In the genomic region with DNA sequence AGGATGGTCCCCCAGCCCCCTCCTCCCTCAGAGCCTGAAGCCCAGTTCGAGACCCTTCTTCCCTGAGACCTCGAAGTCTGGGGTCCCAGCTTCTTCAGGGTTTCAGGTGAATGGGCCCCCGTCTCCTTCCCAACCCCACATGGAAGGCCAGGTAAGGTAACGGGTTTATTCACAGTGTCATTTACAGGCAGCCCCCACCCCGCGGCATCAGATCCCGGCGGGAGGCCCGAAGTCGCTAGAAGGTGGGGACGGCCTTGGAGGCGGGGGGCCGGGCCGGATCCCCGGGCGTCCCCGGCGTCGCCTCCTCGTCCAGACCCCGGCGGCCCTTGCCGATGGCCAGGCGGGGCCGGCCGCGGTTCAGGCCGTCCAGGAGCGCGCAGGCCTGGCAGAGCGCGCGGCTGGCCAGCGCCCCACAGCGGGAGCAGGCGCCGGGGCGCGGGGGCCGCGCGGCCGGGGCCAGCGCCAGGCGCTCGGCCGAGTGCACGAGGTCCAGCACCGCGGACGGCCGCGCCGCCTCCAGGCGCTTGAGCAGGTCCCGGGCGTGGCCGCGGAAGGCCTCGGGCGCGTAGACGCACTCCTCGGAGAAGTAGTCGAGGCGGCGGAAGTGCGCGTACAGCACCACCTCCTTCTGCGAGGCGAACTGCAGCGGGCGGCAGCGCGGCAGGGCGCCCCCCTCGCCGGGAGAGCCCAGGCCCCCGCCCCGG, we compare ENCODE assay signal across 10 cellular contexts. TPM values are rescaled to one million over a fixed set of nuclear protein-coding genes. Genes with fewer than 3 reads are reported as not detected.
A peak's percentile ranks its signal among the peaks of the same experiment; 100 is the strongest.
DNase-seq lines count a peak whose midpoint lies in the region; ATAC-seq and TF ChIP-seq lines count a peak whose summit lies in the region.
"Had no signal": no experiment of that assay in that cellular context is flagged by ENCODE, and none has a peak within 500 bp of the region (broad histone marks: within the 10 kb centered on the region; RNA-seq: fewer than 3 reads in every experiment).

No MANE protein-coding gene starts in this region.

- H3K36me3 Mint-ChIP-seq in effector memory CD8-positive, alpha-beta T cell (ENCODE audit: insufficient read depth), result peaks cover 30% of the 10 kb centered on the region
- H3K36me3 Mint-ChIP-seq in naive thymus-derived CD8-positive, alpha-beta T cell, result peaks cover 0 to 53% (median 6%) of the 10 kb centered on the region in 3 donors

- intact Hi-C loops in OCI-LY7 (cut with micrococcal nuclease; ENCODE audit: unreplicated experiment), result no loop called here

- BruUV-seq in OCI-LY7 (replicated peaks; lab: Mats Ljungman, UMichigan), result no TSS peak

- peaks cover 0 to 4% (median 0%) of the 10 kb centered on the region in 11 experiments; a peak in 1 of 22 replicates for H3K9me3 ChIP-seq in BLaER1 treated with 17β-estradiol and CSF1 and Interleukin-3, amounts not matched to agents 10 nM and 100 nM (replicated peaks in 1 of 11)
- no peaks in the 10 kb centered on the region for H3K9me3 ChIP-seq in OCI-LY7 (ENCODE audit: low read length)

- H3K27ac ChIP-seq in BLaER1 treated with 17β-estradiol and CSF1 and Interleukin-3, amounts not matched to agents 10 nM and 100 nM, result peak overlapping the region in 7 of 11 experiments; percentile 17 to 51 (median 36); a peak in 9 of 22 replicates
- no peak overlapping the region for H3K27ac ChIP-seq in OCI-LY7 (ENCODE audit: low read depth, low read length, poor library complexity, severe bottlenecking)

- H3K4me3 Mint-ChIP-seq in effector memory CD8-positive, alpha-beta T cell, result no peak overlapping the region
- peak overlapping the region in 7 of 10 donors; percentile 10 to 67 (median 55) for H3K4me3 Mint-ChIP-seq in naive thymus-derived CD8-positive, alpha-beta T cell
- H3K4me3 Mint-ChIP-seq: nephron progenitor cell had no signal

- TF ChIP-seq CTCF in OCI-LY7 (conservative IDR thresholded peaks at IDR 0.05; ENCODE audit: low read length), result no peak

- peak; percentile 20 to 23 for DNase-seq in activated CD4-positive, alpha-beta T cell treated with anti-CD3 and anti-CD28 coated beads, Interleukin-2, amount 50 U/mL, for 4 hours
- no peak for DNase-seq in effector memory CD8-positive, alpha-beta T cell
- DNase-seq in naive thymus-derived CD8-positive, alpha-beta T cell, result peak in 8 of 10 donors; percentile 24 to 76 (median 34)
- no peak for DNase-seq in pons (ENCODE audit: low spot score)
- no peak for DNase-seq in C1 segment of cervical spinal cord (lab: John Stamatoyannopoulos, UW)
- no peak for DNase-seq in OCI-LY7 (ENCODE audit: low spot score)
- no peak for DNase-seq in NCI-H82 treated with DMSO at 0.1 percent for 48 hours (lab: John Stamatoyannopoulos, UW; ENCODE audit: unreplicated experiment)
- DNase-seq: nephron progenitor cell had no signal

- peaks cover 32 to 60% (median 39%) of the 10 kb centered on the region in 10 experiments for H3K4me1 ChIP-seq in BLaER1 treated with 17β-estradiol and CSF1 and Interleukin-3, amounts not matched to agents 10 nM and 100 nM
- no peaks in the 10 kb centered on the region for H3K4me1 ChIP-seq in OCI-LY7 (ENCODE audit: insufficient read depth, low read length, poor library complexity, severe bottlenecking)

- ATAC-seq in effector memory CD8-positive, alpha-beta T cell (replicated peaks), result peak; percentile 70
- peak; percentile 63 to 93 for ATAC-seq in naive thymus-derived CD8-positive, alpha-beta T cell

- no peaks in the 10 kb centered on the region for H3K27me3 Mint-ChIP-seq in effector memory CD8-positive, alpha-beta T cell
- H3K27me3 Mint-ChIP-seq in naive thymus-derived CD8-positive, alpha-beta T cell, result no peaks in the 10 kb centered on the region

- CTCF ChIA-PET in OCI-LY7 (lab: Charles Lee; ENCODE audit: unreplicated experiment), result no interaction called here

- no peaks in the 10 kb centered on the region for H3K9me3 Mint-ChIP-seq in effector memory CD8-positive, alpha-beta T cell
- no peaks in the 10 kb centered on the region for H3K9me3 Mint-ChIP-seq in naive thymus-derived CD8-positive, alpha-beta T cell
- H3K9me3 Mint-ChIP-seq: nephron progenitor cell had no signal

- no peak overlapping the region for H3K4me3 ChIP-seq in BLaER1 treated with 17β-estradiol and CSF1 and Interleukin-3, amounts not matched to agents 10 nM and 100 nM
- no peak overlapping the region for H3K4me3 ChIP-seq in OCI-LY7 (ENCODE audit: low read depth, low read length, poor library complexity, severe bottlenecking)

- H2AFZ ChIP-seq in OCI-LY7 (ENCODE audit: low read length), result no peak overlapping the region

- peaks cover 46 to 80% (median 66%) of the 10 kb centered on the region in 11 experiments for H3K36me3 ChIP-seq in BLaER1 treated with 17β-estradiol and CSF1 and Interleukin-3, amounts not matched to agents 10 nM and 100 nM
- peaks cover 29% of the 10 kb centered on the region for H3K36me3 ChIP-seq in OCI-LY7 (ENCODE audit: insufficient read depth, low read length)

- no peak overlapping the region for H3K27ac Mint-ChIP-seq in effector memory CD8-positive, alpha-beta T cell
- peak overlapping the region in 5 of 10 donors; percentile 72 to 92 (median 86) for H3K27ac Mint-ChIP-seq in naive thymus-derived CD8-positive, alpha-beta T cell
- H3K27ac Mint-ChIP-seq: nephron progenitor cell had no signal

- H3K9me2 ChIP-seq in OCI-LY7 (ENCODE audit: insufficient read depth, low read length), result no peaks in the 10 kb centered on the region

- POLR2A ChIA-PET in naive thymus-derived CD8-positive, alpha-beta T cell (lab: Charles Lee), result no interaction called here
- POLR2A ChIA-PET in OCI-LY7 (lab: Charles Lee), result no interaction called here

- peak overlapping the region in 2 of 11 experiments; percentile 6 to 15; a peak in 2 of 22 replicates for H3K9ac ChIP-seq in BLaER1 treated with 17β-estradiol and CSF1 and Interleukin-3, amounts not matched to agents 10 nM and 100 nM

- no peaks in the 10 kb centered on the region for H3K27me3 ChIP-seq in BLaER1 treated with 17β-estradiol and CSF1 and Interleukin-3, amounts not matched to agents 10 nM and 100 nM

- peaks cover 0 to 86% (median 28%) of the 10 kb centered on the region in 11 experiments; a peak in 16 of 22 replicates for H4K20me1 ChIP-seq in BLaER1 treated with 17β-estradiol and CSF1 and Interleukin-3, amounts not matched to agents 10 nM and 100 nM
- no peaks in the 10 kb centered on the region for H4K20me1 ChIP-seq in OCI-LY7 (ENCODE audit: insufficient read depth, low read length)

- H3K79me2 ChIP-seq in OCI-LY7 (ENCODE audit: insufficient read depth, low read depth, low read length), result no peaks in the 10 kb centered on the region

- H3K4me1 Mint-ChIP-seq in effector memory CD8-positive, alpha-beta T cell (ENCODE audit: low read depth in 2 of 2), result peaks cover 19 to 31% of the 10 kb centered on the region in 2 donors
- H3K4me1 Mint-ChIP-seq in naive thymus-derived CD8-positive, alpha-beta T cell, result peaks cover 18 to 52% (median 41%) of the 10 kb centered on the region in 4 donors

- peak overlapping the region; percentile 3 to 66 (median 49); a peak in 17 of 22 replicates for H3K4me2 ChIP-seq in BLaER1 treated with 17β-estradiol and CSF1 and Interleukin-3, amounts not matched to agents 10 nM and 100 nM
- no peak overlapping the region for H3K4me2 ChIP-seq in OCI-LY7 (ENCODE audit: low read length)

RNA-seq across cellular contexts. Expression of a gene that starts 9.7 kb away (rescaled TPM):
- 10 to 100 TPM in 1 of 2 experiments, 1 to 10 TPM in 1; 10.0 to 10.3 TPM for total RNA-seq in naive thymus-derived CD8-positive, alpha-beta T cell
- polyA plus RNA-seq in naive thymus-derived CD8-positive, alpha-beta T cell, result 1 to 10 TPM; 2.4 to 9.3 (median 5.4) TPM
- 9.6 and 13.3 TPM in 2 replicates for total RNA-seq in OCI-LY7 (2014; rRNA removed; shearing (Covaris generic))
- total RNA-seq in OCI-LY7 (2022), result 6.9 and 8.3 TPM in 2 replicates

RNA-seq across cellular contexts. Expression of a gene that starts 15.8 kb away (rescaled TPM):
- 1 to 10 TPM; 1.1 to 1.5 TPM for total RNA-seq in naive thymus-derived CD8-positive, alpha-beta T cell
- polyA plus RNA-seq in naive thymus-derived CD8-positive, alpha-beta T cell, result not detected
- not detected in 2 replicates for total RNA-seq in OCI-LY7 (2014; rRNA removed; shearing (Covaris generic))
- total RNA-seq in OCI-LY7 (2022), result 0.84 and 0.89 TPM in 2 replicates
- total RNA-seq: SK-MEL-5 had no signal

RNA-seq across cellular contexts. Expression of a gene that starts 26.2 kb away (rescaled TPM):
- 1 to 10 TPM; 1.3 to 2.4 TPM for total RNA-seq in naive thymus-derived CD8-positive, alpha-beta T cell
- polyA plus RNA-seq in naive thymus-derived CD8-positive, alpha-beta T cell, result 1 to 10 TPM in 1 of 3 donors, under 1 TPM in 2; 0.32 to 1.5 (median 0.83) TPM
- total RNA-seq in OCI-LY7 (2014; rRNA removed; shearing (Covaris generic)), result not detected in 2 replicates
- not detected in 2 replicates for total RNA-seq in OCI-LY7 (2022)
- total RNA-seq: SK-MEL-5 had no signal

RNA-seq across cellular contexts. Expression of a gene that starts 33.6 kb away (rescaled TPM):
- not detected for total RNA-seq in naive thymus-derived CD8-positive, alpha-beta T cell
- not detected for polyA plus RNA-seq in naive thymus-derived CD8-positive, alpha-beta T cell
- not detected in 2 replicates for total RNA-seq in OCI-LY7 (2014; rRNA removed; shearing (Covaris generic))
- total RNA-seq in OCI-LY7 (2022), result not detected in 2 replicates
- total RNA-seq: SK-MEL-5 had no signal

RNA-seq across cellular contexts. Expression of a gene that starts 43.6 kb away (rescaled TPM):
- not detected for total RNA-seq in naive thymus-derived CD8-positive, alpha-beta T cell
- polyA plus RNA-seq in naive thymus-derived CD8-positive, alpha-beta T cell, result under 1 TPM in 1 of 3 donors, not detected in 2; 0.68 TPM
- not detected in 2 replicates for total RNA-seq in OCI-LY7 (2014; rRNA removed; shearing (Covaris generic))
- not detected in 2 replicates for total RNA-seq in OCI-LY7 (2022)
- total RNA-seq: SK-MEL-5 had no signal

Comparison
In these comparisons a context has a peak if more than half of its experiments do, and no peak if none do; other contexts are left out.
1. DNase-seq: peak in activated CD4-positive, alpha-beta T cell treated with anti-CD3 and anti-CD28 coated beads, Interleukin-2, amount 50 U/mL, for 4 hours (2 of 2) and naive thymus-derived CD8-positive, alpha-beta T cell (8 of 10); none in effector memory CD8-positive, alpha-beta T cell (0 of 3), pons (single experiment), C1 segment of cervical spinal cord (0 of 14), OCI-LY7 (single experiment) and NCI-H82 treated with DMSO at 0.1 percent for 48 hours (single experiment).
2. H3K4me3 Mint-ChIP-seq: peak in naive thymus-derived CD8-positive, alpha-beta T cell (7 of 10); none in effector memory CD8-positive, alpha-beta T cell (0 of 2).